Comparison of ENCODE assay signal across 26 cellular contexts in the genomic region with DNA sequence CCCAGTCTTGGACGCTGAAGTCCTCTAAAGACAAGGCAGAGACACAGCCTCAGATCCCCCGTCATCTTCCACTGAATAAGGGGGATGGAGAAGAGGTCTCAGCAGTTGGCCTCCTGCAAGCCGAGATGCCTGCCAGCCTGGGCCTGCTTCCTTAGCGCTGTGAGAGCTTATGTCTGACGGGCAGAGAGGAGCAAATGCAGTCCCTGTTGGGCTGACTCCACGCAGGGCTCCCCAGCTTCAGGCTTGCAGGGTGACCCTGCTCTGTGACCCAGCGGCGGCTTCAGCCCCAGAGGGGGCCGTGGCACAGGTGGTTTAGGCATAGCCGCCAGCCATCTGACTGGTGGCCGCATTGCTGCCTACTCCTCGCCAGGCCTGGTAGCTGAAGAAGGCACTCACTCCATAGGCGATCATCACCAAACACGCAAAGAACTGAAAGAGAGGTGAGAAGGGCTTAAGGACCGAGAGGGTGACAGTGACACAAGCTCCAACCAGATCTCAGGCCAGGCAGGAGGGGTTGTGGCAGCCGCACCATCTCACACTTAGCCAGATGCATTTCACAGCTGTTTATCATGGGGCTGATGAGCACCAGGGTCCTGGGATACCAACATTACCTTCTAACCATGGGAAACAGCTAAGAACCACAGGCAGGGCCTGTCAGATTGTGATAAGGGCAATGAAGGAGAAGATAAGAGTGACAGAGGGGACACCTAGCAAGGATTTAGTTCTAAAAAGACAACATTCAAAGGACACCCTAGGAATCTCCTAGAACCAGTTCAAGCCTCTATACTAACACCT. TPM values are rescaled to one million over a fixed set of nuclear protein-coding genes. Genes with fewer than 3 reads are reported as not detected.
DNase-seq lines count a peak whose midpoint lies in the region; ATAC-seq and TF ChIP-seq lines count a peak whose summit lies in the region.
"Had no signal": no experiment of that assay in that cellular context is flagged by ENCODE, and none has a peak within 500 bp of the region (broad histone marks: within the 10 kb centered on the region; RNA-seq: fewer than 3 reads in every experiment).

No MANE protein-coding gene starts in this region.

- H3K4me3 Mint-ChIP-seq in chondrocyte (ENCODE audit: unreplicated experiment) = no peak overlapping the region
- H3K4me3 Mint-ChIP-seq: activated CD8-positive, alpha-beta T cell treated with anti-CD3 and anti-CD28 coated beads for 36 hours; activated T-helper 1 cell treated with anti-CD3 and anti-CD28 coated beads, Interleukin-12 subunit alpha, Interleukin-12 subunit beta, Interleukin-2, Interleukin-4 antibody, amounts not matched to agents 30 ng/mL and 10 ng/mL and 1 ng/mL, durations not matched to agents 14 hours and 24 hours and 36 hours; B cell; brain; dendritic cell treated with granulocyte-macrophage colony-stimulating factor and Interleukin-4, amounts not matched to agents 40 ng/mL and 50 ng/mL, for 4 days; GM23338; naive thymus-derived CD4-positive, alpha-beta T cell had no signal

- H3K27me3 ChIP-seq in lower lobe of right lung (ENCODE audit: low read depth) = no peaks in the 10 kb centered on the region
- H3K27me3 ChIP-seq: transverse colon had no signal

- no peaks in the 10 kb centered on the region for H3K27me3 Mint-ChIP-seq in chondrocyte (ENCODE audit: low read depth)
- H3K27me3 Mint-ChIP-seq: activated CD8-positive, alpha-beta T cell treated with anti-CD3 and anti-CD28 coated beads for 36 hours; B cell; brain; dendritic cell treated with granulocyte-macrophage colony-stimulating factor and Interleukin-4, amounts not matched to agents 40 ng/mL and 50 ng/mL, for 4 days; naive thymus-derived CD4-positive, alpha-beta T cell had no signal

- ATAC-seq in lower lobe of right lung (no peak), HG03280 (IDR thresholded peaks at IDR 0.05; ENCODE audit: unreplicated experiment) (no peak)
- ATAC-seq: activated CD8-positive, alpha-beta T cell treated with anti-CD3 and anti-CD28 coated beads for 36 hours; GM23338; naive thymus-derived CD4-positive, alpha-beta T cell had no signal

- H3K36me3 Mint-ChIP-seq in chondrocyte (ENCODE audit: low read depth) = peaks cover 9% of the 10 kb centered on the region

- H3K27ac ChIP-seq in lower lobe of right lung (no peak overlapping the region), substantia nigra (ENCODE audit: low read depth, low read length, poor library complexity, severe bottlenecking) (peak overlapping the region; percentile 75)
- H3K27ac ChIP-seq: transverse colon had no signal

- no peak for TF ChIP-seq CTCF in chondrocyte (IDR thresholded peaks at IDR 0.05)
- no peak for TF ChIP-seq CTCF in lower lobe of right lung (IDR thresholded peaks at IDR 0.05)

- no peak overlapping the region for H3K4me3 ChIP-seq in lower lobe of right lung
- H3K4me3 ChIP-seq: GM23338, transverse colon had no signal

- H3K4me1 Mint-ChIP-seq in chondrocyte (ENCODE audit: low read depth) = peaks cover 9% of the 10 kb centered on the region

- no peaks in the 10 kb centered on the region for H3K9me3 ChIP-seq in lower lobe of right lung
- H3K9me3 ChIP-seq: Caco-2, transverse colon had no signal

- peak; percentile 40 for DNase-seq in activated CD8-positive, alpha-beta memory T cell treated with anti-CD3 and anti-CD28 coated beads for 24 hours
- DNase-seq in activated CD8-positive, alpha-beta memory T cell treated with anti-CD3 and anti-CD28 coated beads, Interleukin-2, amount 50 U/mL, for 4 hours = no peak
- DNase-seq in chondrocyte (ENCODE audit: low spot score) (peak; percentile 85), lower lobe of right lung (peak; percentile 14), substantia nigra (lab: John Stamatoyannopoulos, UW) (no peak), T1000 (lab: John Stamatoyannopoulos, UW) (no peak), AG08395 (ENCODE audit: low spot score) (no peak)
- DNase-seq: activated CD8-positive, alpha-beta T cell treated with anti-CD3 and anti-CD28 coated beads for 36 hours; DND-41; hippocampal formation; Kasumi-1; NCI-H1092; NCI-H2029; NCI-H345; stimulated activated naive CD4-positive, alpha-beta T cell treated with Interleukin-2 at 50 U/mL for 16 hours; T-helper 2 cell; transverse colon had no signal

- peaks cover 24% of the 10 kb centered on the region for H3K4me1 ChIP-seq in lower lobe of right lung
- H3K4me1 ChIP-seq: Caco-2 had no signal

- H3K9me3 Mint-ChIP-seq in chondrocyte (ENCODE audit: low read depth) = no peaks in the 10 kb centered on the region
- H3K9me3 Mint-ChIP-seq: activated CD8-positive, alpha-beta T cell treated with anti-CD3 and anti-CD28 coated beads for 36 hours; activated T-helper 1 cell treated with anti-CD3 and anti-CD28 coated beads, Interleukin-12 subunit alpha, Interleukin-12 subunit beta, Interleukin-2, Interleukin-4 antibody, amounts not matched to agents 30 ng/mL and 10 ng/mL and 1 ng/mL, durations not matched to agents 14 hours and 24 hours and 36 hours; dendritic cell treated with granulocyte-macrophage colony-stimulating factor and Interleukin-4, amounts not matched to agents 40 ng/mL and 50 ng/mL, for 4 days had no signal

- no peak overlapping the region for H3K27ac Mint-ChIP-seq in chondrocyte (ENCODE audit: unreplicated experiment)
- H3K27ac Mint-ChIP-seq: activated CD8-positive, alpha-beta T cell treated with anti-CD3 and anti-CD28 coated beads for 36 hours; activated T-helper 1 cell treated with anti-CD3 and anti-CD28 coated beads, Interleukin-12 subunit alpha, Interleukin-12 subunit beta, Interleukin-2, Interleukin-4 antibody, amounts not matched to agents 30 ng/mL and 10 ng/mL and 1 ng/mL, durations not matched to agents 14 hours and 24 hours and 36 hours; B cell; dendritic cell treated with granulocyte-macrophage colony-stimulating factor and Interleukin-4, amounts not matched to agents 40 ng/mL and 50 ng/mL, for 4 days; GM23338 had no signal

- peaks cover 74% of the 10 kb centered on the region for H3K36me3 ChIP-seq in lower lobe of right lung

- intact Hi-C loops in lower lobe of right lung (cut with DNase I) = no loop called here

RNA-seq across cellular contexts. Expression of gene ARL2BP, which starts 11.7 kb away (rescaled TPM):
- total RNA-seq in chondrocyte (69.5 to 89.1 TPM (median 70.1 TPM) in 3 replicates), lower lobe of right lung (58.1 TPM)

RNA-seq across cellular contexts. Expression of gene PLLP, which starts 27.7 kb away (rescaled TPM):
- 0.02 TPM in 1 of 3 replicates, not detected in the others for total RNA-seq in chondrocyte
- total RNA-seq in lower lobe of right lung = 77.5 TPM
- total RNA-seq: A172, B cell had no signal

Comparison
In these comparisons a context has a peak if more than half of its experiments do, and no peak if none do; other contexts are left out.
1. DNase-seq: peak in activated CD8-positive, alpha-beta memory T cell treated with anti-CD3 and anti-CD28 coated beads for 24 hours (single experiment), chondrocyte (single experiment) and lower lobe of right lung (single experiment); none in activated CD8-positive, alpha-beta memory T cell treated with anti-CD3 and anti-CD28 coated beads, Interleukin-2, amount 50 U/mL, for 4 hours (single experiment), substantia nigra (0 of 49), T1000 (single experiment) and AG08395 (single experiment).
2. RNA of gene PLLP, which starts 27.7 kb away (total RNA-seq): 77.5 TPM in lower lobe of right lung (single experiment); 0.02 TPM in chondrocyte; every median in the first group is over 10 times any median in the second.